8 cellular contexts compared by ENCODE assay signal in genomic region chr17:4004517-4005295, GRCh38. TPM values are rescaled to one million over a fixed set of nuclear protein-coding genes. Genes with fewer than 3 reads are reported as not detected.
DNase-seq lines count a peak whose midpoint lies in the region; ATAC-seq lines count a peak whose summit lies in the region.

No MANE protein-coding gene starts in this region.

- peak; percentile 76 for ATAC-seq in left ventricle myocardium superior
- ATAC-seq in GM18867 (IDR thresholded peaks at IDR 0.05; ENCODE audit: unreplicated experiment) = no peak

- intact Hi-C loops in left ventricle myocardium superior (cut with micrococcal nuclease) = no loop called here

- DNase-seq in NCI-H2107 treated with DMSO at 0.1 percent for 48 hours (lab: John Stamatoyannopoulos, UW; ENCODE audit: unreplicated experiment) (peak; percentile 1), NCI-H2107 (lab: John Stamatoyannopoulos, UW) (no peak), SHP77 treated with DMSO at 0.1 percent for 48 hours (lab: John Stamatoyannopoulos, UW) (peak; percentile 49), left ventricle myocardium superior (peak; percentile 76), T1000 (lab: John Stamatoyannopoulos, UW) (no peak)
- peak; percentile 60 for DNase-seq in activated naive CD4-positive, alpha-beta T cell treated with anti-CD3 and anti-CD28 coated beads, Interleukin-2, amount 50 U/mL, for 16 hours
- DNase-seq in stimulated activated CD4-positive, alpha-beta T cell treated with anti-CD3 and anti-CD28 coated beads, Interleukin-12 subunit alpha, Interleukin-12 subunit beta, amount 100 ng/mL, for 24 hours (ENCODE audit: low read depth in 2 of 2) = peak; percentile 30 to 51

RNA-seq across cellular contexts. Expression of gene ATP2A3, which starts 40.5 kb away (rescaled TPM):
- total RNA-seq in left ventricle myocardium superior = 5.8 TPM

Comparison
In these comparisons a context has a peak if more than half of its experiments do, and no peak if none do; other contexts are left out.
1. DNase-seq: peak in NCI-H2107 treated with DMSO at 0.1 percent for 48 hours (single experiment), SHP77 treated with DMSO at 0.1 percent for 48 hours (single experiment), activated naive CD4-positive, alpha-beta T cell treated with anti-CD3 and anti-CD28 coated beads, Interleukin-2, amount 50 U/mL, for 16 hours (single experiment), left ventricle myocardium superior (single experiment) and stimulated activated CD4-positive, alpha-beta T cell treated with anti-CD3 and anti-CD28 coated beads, Interleukin-12 subunit alpha, Interleukin-12 subunit beta, amount 100 ng/mL, for 24 hours (2 of 2); none in NCI-H2107 (single experiment) and T1000 (single experiment).